1 cellular context compared by ENCODE assay signal in genomic region chr6:136405410-136406029, GRCh38.
TF ChIP-seq lines count a peak whose summit lies in the region.

No MANE protein-coding gene starts in this region.

TF ChIP-seq in GM23338, 12 proteins besides CTCF, POLR2A, EP300 and RAD21 (continued from another document):
- TF ChIP-seq, protein P1, sequence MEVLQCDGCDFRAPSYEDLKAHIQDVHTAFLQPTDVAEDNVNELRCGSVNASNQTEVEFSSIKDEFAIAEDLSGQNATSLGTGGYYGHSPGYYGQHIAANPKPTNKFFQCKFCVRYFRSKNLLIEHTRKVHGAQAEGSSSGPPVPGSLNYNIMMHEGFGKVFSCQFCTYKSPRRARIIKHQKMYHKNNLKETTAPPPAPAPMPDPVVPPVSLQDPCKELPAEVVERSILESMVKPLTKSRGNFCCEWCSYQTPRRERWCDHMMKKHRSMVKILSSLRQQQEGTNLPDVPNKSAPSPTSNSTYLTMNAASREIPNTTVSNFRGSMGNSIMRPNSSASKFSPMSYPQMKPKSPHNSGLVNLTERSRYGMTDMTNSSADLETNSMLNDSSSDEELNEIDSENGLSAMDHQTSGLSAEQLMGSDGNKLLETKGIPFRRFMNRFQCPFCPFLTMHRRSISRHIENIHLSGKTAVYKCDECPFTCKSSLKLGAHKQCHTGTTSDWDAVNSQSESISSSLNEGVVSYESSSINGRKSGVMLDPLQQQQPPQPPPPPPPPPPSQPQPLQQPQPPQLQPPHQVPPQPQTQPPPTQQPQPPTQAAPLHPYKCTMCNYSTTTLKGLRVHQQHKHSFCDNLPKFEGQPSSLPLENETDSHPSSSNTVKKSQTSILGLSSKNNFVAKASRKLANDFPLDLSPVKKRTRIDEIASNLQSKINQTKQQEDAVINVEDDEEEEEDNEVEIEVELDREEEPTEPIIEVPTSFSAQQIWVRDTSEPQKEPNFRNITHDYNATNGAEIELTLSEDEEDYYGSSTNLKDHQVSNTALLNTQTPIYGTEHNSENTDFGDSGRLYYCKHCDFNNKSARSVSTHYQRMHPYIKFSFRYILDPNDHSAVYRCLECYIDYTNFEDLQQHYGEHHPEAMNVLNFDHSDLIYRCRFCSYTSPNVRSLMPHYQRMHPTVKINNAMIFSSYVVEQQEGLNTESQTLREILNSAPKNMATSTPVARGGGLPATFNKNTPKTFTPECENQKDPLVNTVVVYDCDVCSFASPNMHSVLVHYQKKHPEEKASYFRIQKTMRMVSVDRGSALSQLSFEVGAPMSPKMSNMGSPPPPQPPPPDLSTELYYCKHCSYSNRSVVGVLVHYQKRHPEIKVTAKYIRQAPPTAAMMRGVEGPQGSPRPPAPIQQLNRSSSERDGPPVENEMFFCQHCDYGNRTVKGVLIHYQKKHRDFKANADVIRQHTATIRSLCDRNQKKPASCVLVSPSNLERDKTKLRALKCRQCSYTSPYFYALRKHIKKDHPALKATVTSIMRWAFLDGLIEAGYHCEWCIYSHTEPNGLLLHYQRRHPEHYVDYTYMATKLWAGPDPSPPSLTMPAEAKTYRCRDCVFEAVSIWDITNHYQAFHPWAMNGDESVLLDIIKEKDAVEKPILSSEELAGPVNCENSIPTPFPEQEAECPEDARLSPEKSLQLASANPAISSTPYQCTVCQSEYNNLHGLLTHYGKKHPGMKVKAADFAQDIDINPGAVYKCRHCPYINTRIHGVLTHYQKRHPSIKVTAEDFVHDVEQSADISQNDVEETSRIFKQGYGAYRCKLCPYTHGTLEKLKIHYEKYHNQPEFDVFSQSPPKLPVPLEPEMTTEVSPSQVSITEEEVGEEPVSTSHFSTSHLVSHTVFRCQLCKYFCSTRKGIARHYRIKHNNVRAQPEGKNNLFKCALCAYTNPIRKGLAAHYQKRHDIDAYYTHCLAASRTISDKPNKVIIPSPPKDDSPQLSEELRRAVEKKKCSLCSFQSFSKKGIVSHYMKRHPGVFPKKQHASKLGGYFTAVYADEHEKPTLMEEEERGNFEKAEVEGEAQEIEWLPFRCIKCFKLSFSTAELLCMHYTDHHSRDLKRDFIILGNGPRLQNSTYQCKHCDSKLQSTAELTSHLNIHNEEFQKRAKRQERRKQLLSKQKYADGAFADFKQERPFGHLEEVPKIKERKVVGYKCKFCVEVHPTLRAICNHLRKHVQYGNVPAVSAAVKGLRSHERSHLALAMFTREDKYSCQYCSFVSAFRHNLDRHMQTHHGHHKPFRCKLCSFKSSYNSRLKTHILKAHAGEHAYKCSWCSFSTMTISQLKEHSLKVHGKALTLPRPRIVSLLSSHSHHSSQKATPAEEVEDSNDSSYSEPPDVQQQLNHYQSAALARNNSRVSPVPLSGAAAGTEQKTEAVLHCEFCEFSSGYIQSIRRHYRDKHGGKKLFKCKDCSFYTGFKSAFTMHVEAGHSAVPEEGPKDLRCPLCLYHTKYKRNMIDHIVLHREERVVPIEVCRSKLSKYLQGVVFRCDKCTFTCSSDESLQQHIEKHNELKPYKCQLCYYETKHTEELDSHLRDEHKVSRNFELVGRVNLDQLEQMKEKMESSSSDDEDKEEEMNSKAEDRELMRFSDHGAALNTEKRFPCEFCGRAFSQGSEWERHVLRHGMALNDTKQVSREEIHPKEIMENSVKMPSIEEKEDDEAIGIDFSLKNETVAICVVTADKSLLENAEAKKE (CRISPR knock-in tag; IDR thresholded peaks at IDR 0.05), result no peak
- no peak for TF ChIP-seq JUNB (IDR thresholded peaks at IDR 0.05; ENCODE audit: unreplicated experiment)
- TF ChIP-seq, protein P2, sequence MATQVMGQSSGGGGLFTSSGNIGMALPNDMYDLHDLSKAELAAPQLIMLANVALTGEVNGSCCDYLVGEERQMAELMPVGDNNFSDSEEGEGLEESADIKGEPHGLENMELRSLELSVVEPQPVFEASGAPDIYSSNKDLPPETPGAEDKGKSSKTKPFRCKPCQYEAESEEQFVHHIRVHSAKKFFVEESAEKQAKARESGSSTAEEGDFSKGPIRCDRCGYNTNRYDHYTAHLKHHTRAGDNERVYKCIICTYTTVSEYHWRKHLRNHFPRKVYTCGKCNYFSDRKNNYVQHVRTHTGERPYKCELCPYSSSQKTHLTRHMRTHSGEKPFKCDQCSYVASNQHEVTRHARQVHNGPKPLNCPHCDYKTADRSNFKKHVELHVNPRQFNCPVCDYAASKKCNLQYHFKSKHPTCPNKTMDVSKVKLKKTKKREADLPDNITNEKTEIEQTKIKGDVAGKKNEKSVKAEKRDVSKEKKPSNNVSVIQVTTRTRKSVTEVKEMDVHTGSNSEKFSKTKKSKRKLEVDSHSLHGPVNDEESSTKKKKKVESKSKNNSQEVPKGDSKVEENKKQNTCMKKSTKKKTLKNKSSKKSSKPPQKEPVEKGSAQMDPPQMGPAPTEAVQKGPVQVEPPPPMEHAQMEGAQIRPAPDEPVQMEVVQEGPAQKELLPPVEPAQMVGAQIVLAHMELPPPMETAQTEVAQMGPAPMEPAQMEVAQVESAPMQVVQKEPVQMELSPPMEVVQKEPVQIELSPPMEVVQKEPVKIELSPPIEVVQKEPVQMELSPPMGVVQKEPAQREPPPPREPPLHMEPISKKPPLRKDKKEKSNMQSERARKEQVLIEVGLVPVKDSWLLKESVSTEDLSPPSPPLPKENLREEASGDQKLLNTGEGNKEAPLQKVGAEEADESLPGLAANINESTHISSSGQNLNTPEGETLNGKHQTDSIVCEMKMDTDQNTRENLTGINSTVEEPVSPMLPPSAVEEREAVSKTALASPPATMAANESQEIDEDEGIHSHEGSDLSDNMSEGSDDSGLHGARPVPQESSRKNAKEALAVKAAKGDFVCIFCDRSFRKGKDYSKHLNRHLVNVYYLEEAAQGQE (IDR thresholded peaks at IDR 0.05; ENCODE audit: unreplicated experiment), result no peak
